In genomic region chr1:218646288-218646687, GRCh38 we compare ENCODE assay signal across 1 cellular context.
TF ChIP-seq lines count a peak whose summit lies in the region.

No MANE protein-coding gene starts in this region.

TF ChIP-seq in liver, 16 proteins besides CTCF, POLR2A, EP300 and RAD21 (continued from another document):
- TF ChIP-seq REST (IDR thresholded peaks at IDR 0.05) (no peak), ZBTB33 (IDR thresholded peaks at IDR 0.05) (no peak), FOXA2 (IDR thresholded peaks at IDR 0.05) (no peak)
